8 cellular contexts compared by ENCODE assay signal in the genomic region with DNA sequence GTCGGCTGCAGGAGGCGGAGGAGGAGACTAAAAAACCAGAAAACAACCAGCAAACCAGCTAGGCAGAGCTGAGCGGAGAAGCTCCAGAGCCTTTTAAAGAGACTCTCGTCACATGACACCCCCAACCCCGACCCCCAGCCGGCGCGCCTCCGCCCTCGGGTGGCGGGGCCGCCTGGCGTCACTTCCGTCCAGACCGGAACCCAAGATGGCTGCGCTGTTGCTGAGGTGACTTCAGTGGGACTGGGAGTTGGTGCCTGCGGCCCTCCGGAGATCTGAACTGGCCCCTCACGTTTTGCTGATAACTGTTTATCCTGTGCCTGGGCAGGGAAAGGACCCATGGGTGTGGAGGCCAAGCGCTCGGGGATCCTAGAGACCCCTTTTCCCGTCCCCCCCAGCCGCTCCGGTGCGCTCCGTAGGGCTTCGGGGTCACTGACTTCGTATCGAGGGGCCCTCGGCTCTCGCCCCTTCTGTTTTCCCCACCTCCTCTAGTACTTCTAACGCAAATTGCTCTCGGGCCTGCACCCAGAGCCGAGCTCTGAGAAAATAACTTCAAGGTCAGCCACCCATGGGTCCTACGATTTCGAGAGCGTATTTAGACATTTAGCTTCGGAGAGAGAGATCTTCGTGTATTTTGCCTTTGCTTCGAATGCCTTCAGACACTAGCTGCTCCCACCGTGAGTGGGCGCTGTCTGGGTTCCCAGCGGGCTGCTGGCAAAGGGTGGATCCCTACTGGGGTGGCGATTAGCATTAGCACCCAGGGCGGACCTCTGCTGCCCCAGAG. TPM values are rescaled to one million over a fixed set of nuclear protein-coding genes. Genes with fewer than 3 reads are reported as not detected.
DNase-seq lines count a peak whose midpoint lies in the region; ATAC-seq and TF ChIP-seq lines count a peak whose summit lies in the region.

TSS of gene SDHC (plus strand) at position 181 of the 781 bp plus-strand sequence. CDS start at position 206, 25 bp downstream.

- no peaks in the 10 kb centered on the region for H3K27me3 ChIP-seq in BLaER1

- peaks cover 35% of the 10 kb centered on the region for H3K4me1 ChIP-seq in BLaER1

- peaks cover 2% of the 10 kb centered on the region; the same call in 1 of the 2 replicates for H4K20me1 ChIP-seq in BLaER1

- H3K4me1 Mint-ChIP-seq in activated CD4-positive, alpha-beta T cell treated with anti-CD3 and anti-CD28 coated beads, Interleukin-2, amount 10 ng/mL, durations not matched to agents 7 days and 5 days, result peaks cover 32% of the 10 kb centered on the region

- CTCF ChIA-PET in activated CD4-positive, alpha-beta T cell treated with anti-CD3 and anti-CD28 coated beads, Interleukin-2, amount 10 ng/mL, durations not matched to agents 7 days and 5 days (lab: Charles Lee), result interaction anchor here (0.7 to 1.9 kb wide), 10 partner anchors 8 to 111 kb away, joined by 3 to 8 read pairs (median 4); partner anchors contain the start of gene TOMM40L

- no peaks in the 10 kb centered on the region for H3K9me3 ChIP-seq in BLaER1

- H3K4me2 ChIP-seq in BLaER1, result peak within 1 kb of the TSS; percentile 98

- H3K4me3 Mint-ChIP-seq in activated CD4-positive, alpha-beta T cell treated with anti-CD3 and anti-CD28 coated beads, Interleukin-2, amount 10 ng/mL, durations not matched to agents 7 days and 5 days, result peak within 1 kb of the TSS; percentile 96

- POLR2A ChIA-PET in activated CD4-positive, alpha-beta T cell treated with anti-CD3 and anti-CD28 coated beads, Interleukin-2, amount 10 ng/mL, durations not matched to agents 7 days and 5 days (lab: Charles Lee), result interaction anchor here (0.6 to 0.7 kb wide), 2 partner anchors 66 to 89 kb away, joined by 4 to 5 read pairs; no protein-coding TSS in a partner anchor

- no peaks in the 10 kb centered on the region for H3K27me3 Mint-ChIP-seq in activated CD4-positive, alpha-beta T cell treated with anti-CD3 and anti-CD28 coated beads, Interleukin-2, amount 10 ng/mL, durations not matched to agents 7 days and 5 days

- H3K9ac ChIP-seq in BLaER1, result peak within 1 kb of the TSS; percentile 94

- peak; percentile 93 for ATAC-seq in HG03439 (IDR thresholded peaks at IDR 0.05; ENCODE audit: unreplicated experiment)

- peak within 1 kb of the TSS; percentile 98 for H3K27ac Mint-ChIP-seq in activated CD4-positive, alpha-beta T cell treated with anti-CD3 and anti-CD28 coated beads, Interleukin-2, amount 10 ng/mL, durations not matched to agents 7 days and 5 days

- DNase-seq in NCI-H526 (lab: John Stamatoyannopoulos, UW) (peak; percentile 90 to 98), dedifferentiated amniotic fluid mesenchymal stem cell (ENCODE audit: extremely low spot score) (peak; percentile 89), left kidney (ENCODE audit: low read depth, low spot score) (peak; percentile 97)
- DNase-seq in activated CD4-positive, alpha-beta T cell treated with anti-CD3 and anti-CD28 coated beads, Interleukin-2, amount 10 ng/mL, durations not matched to agents 7 days and 5 days, result peak; percentile 93
- peak; percentile 87 to 90 for DNase-seq in stimulated activated CD4-positive, alpha-beta T cell treated with anti-CD3 and anti-CD28 coated beads, Interleukin-2, amount 100 ng/mL, for 24 hours

- peak within 1 kb of the TSS; percentile 92 for H3K27ac ChIP-seq in BLaER1

- peaks cover 7% of the 10 kb centered on the region; the same call in 1 of the 2 replicates for H3K36me3 ChIP-seq in BLaER1

- TF ChIP-seq POLR2A in GM19193 (IDR thresholded peaks at IDR 0.05; ENCODE audit: extremely low read depth, insufficient read depth, insufficient read length), result peak; percentile 94

- H3K4me3 ChIP-seq in BLaER1, result peak within 1 kb of the TSS; percentile 90

- H3K36me3 Mint-ChIP-seq in activated CD4-positive, alpha-beta T cell treated with anti-CD3 and anti-CD28 coated beads, Interleukin-2, amount 10 ng/mL, durations not matched to agents 7 days and 5 days (ENCODE audit: low read depth), result no peaks in the 10 kb centered on the region

- H3K9me3 Mint-ChIP-seq in activated CD4-positive, alpha-beta T cell treated with anti-CD3 and anti-CD28 coated beads, Interleukin-2, amount 10 ng/mL, durations not matched to agents 7 days and 5 days, result no peaks in the 10 kb centered on the region

RNA-seq across cellular contexts. Expression of gene SDHC, which starts in this region (rescaled TPM):
- 100 to 1,000 TPM; 159 to 169 TPM for total RNA-seq in activated CD4-positive, alpha-beta T cell treated with anti-CD3 and anti-CD28 coated beads, Interleukin-2, amount 10 ng/mL, durations not matched to agents 7 days and 5 days

Comparison
In these comparisons a context has a peak if more than half of its experiments do, and no peak if none do; other contexts are left out.
1. Peak in every context shown above with its lines: DNase-seq, ATAC-seq, H3K4me3 ChIP-seq and H3K27ac ChIP-seq.